ENCODE assay signal across 1 cellular context in genomic region chr11:58739725-58740430, GRCh38.
A peak's percentile ranks its signal among the peaks of the same experiment; 100 is the strongest.
TF ChIP-seq lines count a peak whose summit lies in the region.

No MANE protein-coding gene starts in this region.

TF ChIP-seq in K562, 482 proteins besides CTCF, POLR2A, EP300 and RAD21 (continued from another document and continues in another):
- TF ChIP-seq MGA (IDR thresholded peaks at IDR 0.05) (no peak; the same call in 1 of the 2 replicates), CUX1 (CRISPR knock-in tag; IDR thresholded peaks at IDR 0.05) (no peak), ZKSCAN1 (IDR thresholded peaks at IDR 0.05; ENCODE audit: low read depth, low read length) (no peak), KLF13 (tag; IDR thresholded peaks at IDR 0.05; ENCODE audit: borderline replicate concordance, low read depth) (no peak), RBM22 (IDR thresholded peaks at IDR 0.05; ENCODE audit: low read depth, low read length, poor library complexity, severe bottlenecking) (no peak), BHLHE40 (IDR thresholded peaks at IDR 0.05; ENCODE audit: low read length) (peak; percentile 41; the same call in 1 of the 2 replicates), NRF1 (conservative IDR thresholded peaks at IDR 0.05 in 1 of 2, IDR thresholded peaks at IDR 0.05 in 1 of 2) (no peak), CHD2 (IDR thresholded peaks at IDR 0.05; ENCODE audit: low read depth, low read length) (no peak), VEZF1 (CRISPR knock-in tag; IDR thresholded peaks at IDR 0.05) (peak; percentile 36; the same call in 1 of the 2 replicates), NCOR1 (IDR thresholded peaks at IDR 0.05) (peak; percentile 89), HDAC2 (IDR thresholded peaks at IDR 0.05) (peak; percentile 96), ZNF347 (CRISPR knock-in tag; IDR thresholded peaks at IDR 0.05; ENCODE audit: low read depth) (no peak), STAG1 (CRISPR knock-in tag; IDR thresholded peaks at IDR 0.05; ENCODE audit: borderline replicate concordance) (no peak), MTA2 (IDR thresholded peaks at IDR 0.05; ENCODE audit: low read depth) (peak; percentile 94), FOXM1 (IDR thresholded peaks at IDR 0.05; ENCODE audit: low read depth) (peak; percentile 89), FOXM1 (CRISPR knock-in tag; IDR thresholded peaks at IDR 0.05; ENCODE audit: low read depth) (no peak), ARID1B (IDR thresholded peaks at IDR 0.05) (peak; percentile 98), ZNF140 (CRISPR knock-in tag; IDR thresholded peaks at IDR 0.05) (no peak), RCOR1 (IDR thresholded peaks at IDR 0.05; ENCODE audit: borderline replicate concordance in 1 of 2, low read depth in 2 of 2, low read length in 2 of 2) (peak; percentile 78 to 99), CREB1 (IDR thresholded peaks at IDR 0.05) (no peak), CREB1 (CRISPR knock-in tag; IDR thresholded peaks at IDR 0.05) (no peak), KAT2B (IDR thresholded peaks at IDR 0.05; ENCODE audit: low read depth, low read length) (no peak), ZNF583 (CRISPR knock-in tag; IDR thresholded peaks at IDR 0.05) (no peak), ZBTB11 (CRISPR knock-in tag; IDR thresholded peaks at IDR 0.05) (no peak), L3MBTL2 (IDR thresholded peaks at IDR 0.05) (peak; percentile 89), FOXA1 (IDR thresholded peaks at IDR 0.05; ENCODE audit: borderline replicate concordance) (no peak), ATF6 (CRISPR knock-in tag; IDR thresholded peaks at IDR 0.05) (no peak), ZBTB2 (IDR thresholded peaks at IDR 0.05) (no peak), ZNF143 (CRISPR knock-in tag; IDR thresholded peaks at IDR 0.05) (no peak), ZNF3 (CRISPR knock-in tag; IDR thresholded peaks at IDR 0.05) (no peak), TCF7 (IDR thresholded peaks at IDR 0.05; ENCODE audit: borderline replicate concordance) (no peak), ZNF239 (CRISPR knock-in tag; IDR thresholded peaks at IDR 0.05) (no peak)
